Comparison of ENCODE assay signal across 1 cellular context in the genomic region with DNA sequence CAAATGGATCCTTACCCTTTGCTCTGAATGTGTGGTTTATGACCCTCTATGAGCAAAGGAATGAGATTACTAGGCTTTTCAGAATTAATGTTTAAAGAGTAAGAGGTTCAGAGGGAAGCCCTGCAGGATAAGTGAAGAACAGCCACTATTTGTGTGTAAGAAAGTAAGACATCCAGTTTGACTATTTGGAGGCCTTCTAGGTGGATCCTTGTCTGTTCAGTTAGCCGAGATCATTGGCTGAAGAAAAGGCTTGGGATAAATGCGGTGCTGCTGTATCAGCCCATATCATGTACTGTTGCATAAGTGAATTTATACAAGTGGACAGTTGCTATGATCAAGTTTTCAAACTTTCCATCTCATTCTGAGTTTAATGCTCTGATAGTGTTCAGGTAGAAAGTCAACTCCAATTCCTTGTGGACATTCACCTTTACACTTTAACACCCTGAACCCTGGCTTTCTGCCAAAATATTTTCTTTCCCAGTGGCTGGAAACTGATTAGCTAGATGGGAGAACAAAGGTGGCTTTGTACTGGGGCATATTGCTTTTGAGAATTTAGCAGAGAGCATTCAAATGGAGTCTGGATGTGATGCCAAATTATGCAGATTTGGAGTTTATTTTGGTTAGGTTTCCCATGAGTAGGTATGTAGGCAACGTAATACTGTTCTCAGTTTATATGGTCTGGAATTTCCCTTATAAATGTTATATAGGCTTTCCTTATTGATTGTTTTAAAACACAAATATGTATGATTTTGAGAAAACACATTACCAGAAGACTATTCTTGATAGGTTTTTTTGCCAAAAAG.
TF ChIP-seq lines count a peak whose summit lies in the region.

No MANE protein-coding gene starts in this region.

TF ChIP-seq in HepG2, 621 proteins besides CTCF, POLR2A, EP300 and RAD21 (continued from another document and continues in another):
- TF ChIP-seq, protein P1, sequence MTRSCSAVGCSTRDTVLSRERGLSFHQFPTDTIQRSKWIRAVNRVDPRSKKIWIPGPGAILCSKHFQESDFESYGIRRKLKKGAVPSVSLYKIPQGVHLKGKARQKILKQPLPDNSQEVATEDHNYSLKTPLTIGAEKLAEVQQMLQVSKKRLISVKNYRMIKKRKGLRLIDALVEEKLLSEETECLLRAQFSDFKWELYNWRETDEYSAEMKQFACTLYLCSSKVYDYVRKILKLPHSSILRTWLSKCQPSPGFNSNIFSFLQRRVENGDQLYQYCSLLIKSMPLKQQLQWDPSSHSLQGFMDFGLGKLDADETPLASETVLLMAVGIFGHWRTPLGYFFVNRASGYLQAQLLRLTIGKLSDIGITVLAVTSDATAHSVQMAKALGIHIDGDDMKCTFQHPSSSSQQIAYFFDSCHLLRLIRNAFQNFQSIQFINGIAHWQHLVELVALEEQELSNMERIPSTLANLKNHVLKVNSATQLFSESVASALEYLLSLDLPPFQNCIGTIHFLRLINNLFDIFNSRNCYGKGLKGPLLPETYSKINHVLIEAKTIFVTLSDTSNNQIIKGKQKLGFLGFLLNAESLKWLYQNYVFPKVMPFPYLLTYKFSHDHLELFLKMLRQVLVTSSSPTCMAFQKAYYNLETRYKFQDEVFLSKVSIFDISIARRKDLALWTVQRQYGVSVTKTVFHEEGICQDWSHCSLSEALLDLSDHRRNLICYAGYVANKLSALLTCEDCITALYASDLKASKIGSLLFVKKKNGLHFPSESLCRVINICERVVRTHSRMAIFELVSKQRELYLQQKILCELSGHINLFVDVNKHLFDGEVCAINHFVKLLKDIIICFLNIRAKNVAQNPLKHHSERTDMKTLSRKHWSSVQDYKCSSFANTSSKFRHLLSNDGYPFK (CRISPR knock-in tag; IDR thresholded peaks at IDR 0.05; ENCODE audit: borderline replicate concordance), result no peak
- TF ChIP-seq, protein P2, sequence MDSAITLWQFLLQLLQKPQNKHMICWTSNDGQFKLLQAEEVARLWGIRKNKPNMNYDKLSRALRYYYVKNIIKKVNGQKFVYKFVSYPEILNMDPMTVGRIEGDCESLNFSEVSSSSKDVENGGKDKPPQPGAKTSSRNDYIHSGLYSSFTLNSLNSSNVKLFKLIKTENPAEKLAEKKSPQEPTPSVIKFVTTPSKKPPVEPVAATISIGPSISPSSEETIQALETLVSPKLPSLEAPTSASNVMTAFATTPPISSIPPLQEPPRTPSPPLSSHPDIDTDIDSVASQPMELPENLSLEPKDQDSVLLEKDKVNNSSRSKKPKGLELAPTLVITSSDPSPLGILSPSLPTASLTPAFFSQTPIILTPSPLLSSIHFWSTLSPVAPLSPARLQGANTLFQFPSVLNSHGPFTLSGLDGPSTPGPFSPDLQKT (CRISPR knock-in tag; IDR thresholded peaks at IDR 0.05; ENCODE audit: borderline replicate concordance), result no peak
- TF ChIP-seq KMT2A (CRISPR knock-in tag; IDR thresholded peaks at IDR 0.05), result peak; percentile 34; the same call in 1 of the 2 replicates
- peak; percentile 88 for TF ChIP-seq ASH2L (IDR thresholded peaks at IDR 0.05; ENCODE audit: insufficient read length, low read depth, low read length)
- TF ChIP-seq SOX6 (IDR thresholded peaks at IDR 0.05), result no peak
- peak; percentile 92 for TF ChIP-seq SOX6 (CRISPR knock-in tag; IDR thresholded peaks at IDR 0.05)
- TF ChIP-seq, protein P3, sequence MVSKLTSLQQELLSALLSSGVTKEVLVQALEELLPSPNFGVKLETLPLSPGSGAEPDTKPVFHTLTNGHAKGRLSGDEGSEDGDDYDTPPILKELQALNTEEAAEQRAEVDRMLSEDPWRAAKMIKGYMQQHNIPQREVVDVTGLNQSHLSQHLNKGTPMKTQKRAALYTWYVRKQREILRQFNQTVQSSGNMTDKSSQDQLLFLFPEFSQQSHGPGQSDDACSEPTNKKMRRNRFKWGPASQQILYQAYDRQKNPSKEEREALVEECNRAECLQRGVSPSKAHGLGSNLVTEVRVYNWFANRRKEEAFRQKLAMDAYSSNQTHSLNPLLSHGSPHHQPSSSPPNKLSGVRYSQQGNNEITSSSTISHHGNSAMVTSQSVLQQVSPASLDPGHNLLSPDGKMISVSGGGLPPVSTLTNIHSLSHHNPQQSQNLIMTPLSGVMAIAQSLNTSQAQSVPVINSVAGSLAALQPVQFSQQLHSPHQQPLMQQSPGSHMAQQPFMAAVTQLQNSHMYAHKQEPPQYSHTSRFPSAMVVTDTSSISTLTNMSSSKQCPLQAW (CRISPR knock-in tag; IDR thresholded peaks at IDR 0.05), result peak; percentile 85
- peak; percentile 52 for TF ChIP-seq ELF3 (CRISPR knock-in tag; IDR thresholded peaks at IDR 0.05)
- TF ChIP-seq SNAPC2 (CRISPR knock-in tag; IDR thresholded peaks at IDR 0.05), result 0 out of 2 replicates have a peak, but pooled peaks have one; percentile 31
- TF ChIP-seq, protein P4, sequence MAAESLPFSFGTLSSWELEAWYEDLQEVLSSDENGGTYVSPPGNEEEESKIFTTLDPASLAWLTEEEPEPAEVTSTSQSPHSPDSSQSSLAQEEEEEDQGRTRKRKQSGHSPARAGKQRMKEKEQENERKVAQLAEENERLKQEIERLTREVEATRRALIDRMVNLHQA (CRISPR knock-in tag; IDR thresholded peaks at IDR 0.05), result no peak
- 0 out of 2 replicates have a peak, but pooled peaks have one; percentile 21 for TF ChIP-seq ARNT2 (CRISPR knock-in tag; IDR thresholded peaks at IDR 0.05; ENCODE audit: low read depth)
- peak in 1 of 2 experiments; percentile 69; a peak in 1 of 4 replicates for TF ChIP-seq HMGXB4 (CRISPR knock-in tag; IDR thresholded peaks at IDR 0.05; ENCODE audit: borderline replicate concordance in 1 of 2, low read depth in 1 of 2)
- TF ChIP-seq TEF (CRISPR knock-in tag; IDR thresholded peaks at IDR 0.05), result peak; percentile 89
- TF ChIP-seq ZNF44 (CRISPR knock-in tag; IDR thresholded peaks at IDR 0.05), result no peak
- no peak for TF ChIP-seq MXD4 (CRISPR knock-in tag; IDR thresholded peaks at IDR 0.05)
- TF ChIP-seq FOXJ3 (CRISPR knock-in tag; IDR thresholded peaks at IDR 0.05; ENCODE audit: borderline replicate concordance), result peak; percentile 72; the same call in 1 of the 2 replicates
- TF ChIP-seq NR2F2 (IDR thresholded peaks at IDR 0.05; ENCODE audit: borderline replicate concordance, low read depth), result peak; percentile 89
- no peak; the same call in 1 of the 2 replicates for TF ChIP-seq ZBTB7B (CRISPR knock-in tag; IDR thresholded peaks at IDR 0.05)
- no peak for TF ChIP-seq FOXP1 (IDR thresholded peaks at IDR 0.05)
- peak; percentile 67; the same call in 1 of the 2 replicates for TF ChIP-seq FOXP1 (CRISPR knock-in tag; IDR thresholded peaks at IDR 0.05)
- TF ChIP-seq DPF2 (CRISPR knock-in tag; IDR thresholded peaks at IDR 0.05; ENCODE audit: borderline replicate concordance, low read depth), result peak; percentile 85; the same call in 1 of the 2 replicates
- TF ChIP-seq ZFX (CRISPR knock-in tag; IDR thresholded peaks at IDR 0.05; ENCODE audit: low read depth), result 0 out of 2 replicates have a peak, but pooled peaks have one; percentile 25
- TF ChIP-seq HNF4G (IDR thresholded peaks at IDR 0.05; ENCODE audit: borderline replicate concordance, low read depth, low read length), result peak; percentile 100
- peak; percentile 99 for TF ChIP-seq HNF4G (CRISPR knock-in tag; IDR thresholded peaks at IDR 0.05; ENCODE audit: borderline replicate concordance, low read depth)
- TF ChIP-seq, protein P5, sequence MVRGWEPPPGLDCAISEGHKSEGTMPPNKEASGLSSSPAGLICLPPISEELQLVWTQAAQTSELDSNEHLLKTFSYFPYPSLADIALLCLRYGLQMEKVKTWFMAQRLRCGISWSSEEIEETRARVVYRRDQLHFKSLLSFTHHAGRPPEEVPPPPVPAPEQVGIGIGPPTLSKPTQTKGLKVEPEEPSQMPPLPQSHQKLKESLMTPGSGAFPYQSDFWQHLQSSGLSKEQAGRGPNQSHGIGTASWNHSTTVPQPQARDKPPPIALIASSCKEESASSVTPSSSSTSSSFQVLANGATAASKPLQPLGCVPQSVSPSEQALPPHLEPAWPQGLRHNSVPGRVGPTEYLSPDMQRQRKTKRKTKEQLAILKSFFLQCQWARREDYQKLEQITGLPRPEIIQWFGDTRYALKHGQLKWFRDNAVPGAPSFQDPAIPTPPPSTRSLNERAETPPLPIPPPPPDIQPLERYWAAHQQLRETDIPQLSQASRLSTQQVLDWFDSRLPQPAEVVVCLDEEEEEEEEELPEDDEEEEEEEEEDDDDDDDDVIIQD (CRISPR knock-in tag; IDR thresholded peaks at IDR 0.05; ENCODE audit: low read depth), result peak; percentile 89
- no peak for TF ChIP-seq CENPT (CRISPR knock-in tag; IDR thresholded peaks at IDR 0.05; ENCODE audit: low read depth)
- TF ChIP-seq THRA (CRISPR knock-in tag; IDR thresholded peaks at IDR 0.05; ENCODE audit: borderline replicate concordance), result peak; percentile 48; the same call in 1 of the 2 replicates
- no peak for TF ChIP-seq ZNF720 (CRISPR knock-in tag; IDR thresholded peaks at IDR 0.05)
- peak; percentile 89 for TF ChIP-seq NCOA2 (CRISPR knock-in tag; IDR thresholded peaks at IDR 0.05)
- peak; percentile 65; the same call in 1 of the 2 replicates for TF ChIP-seq ZNF792 (CRISPR knock-in tag; IDR thresholded peaks at IDR 0.05)
- peak; percentile 93 for TF ChIP-seq ZMYM2 (CRISPR knock-in tag; IDR thresholded peaks at IDR 0.05)
- TF ChIP-seq ZNF441 (CRISPR knock-in tag; IDR thresholded peaks at IDR 0.05; ENCODE audit: borderline replicate concordance), result 0 out of 2 replicates have a peak, but pooled peaks have one; percentile 58
- TF ChIP-seq POLR2AphosphoS2 (IDR thresholded peaks at IDR 0.05; ENCODE audit: low read depth, low read length), result peak; percentile 74; the same call in 1 of the 2 replicates
- TF ChIP-seq, protein P6, sequence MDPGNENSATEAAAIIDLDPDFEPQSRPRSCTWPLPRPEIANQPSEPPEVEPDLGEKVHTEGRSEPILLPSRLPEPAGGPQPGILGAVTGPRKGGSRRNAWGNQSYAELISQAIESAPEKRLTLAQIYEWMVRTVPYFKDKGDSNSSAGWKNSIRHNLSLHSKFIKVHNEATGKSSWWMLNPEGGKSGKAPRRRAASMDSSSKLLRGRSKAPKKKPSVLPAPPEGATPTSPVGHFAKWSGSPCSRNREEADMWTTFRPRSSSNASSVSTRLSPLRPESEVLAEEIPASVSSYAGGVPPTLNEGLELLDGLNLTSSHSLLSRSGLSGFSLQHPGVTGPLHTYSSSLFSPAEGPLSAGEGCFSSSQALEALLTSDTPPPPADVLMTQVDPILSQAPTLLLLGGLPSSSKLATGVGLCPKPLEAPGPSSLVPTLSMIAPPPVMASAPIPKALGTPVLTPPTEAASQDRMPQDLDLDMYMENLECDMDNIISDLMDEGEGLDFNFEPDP (CRISPR knock-in tag; conservative IDR thresholded peaks at IDR 0.05), result no peak
- no peak for TF ChIP-seq PLRG1 (conservative IDR thresholded peaks at IDR 0.05)
- peak; percentile 95 for TF ChIP-seq ZEB1 (IDR thresholded peaks at IDR 0.05; ENCODE audit: insufficient replicate concordance, low read depth)
- TF ChIP-seq IKZF4 (CRISPR knock-in tag; IDR thresholded peaks at IDR 0.05; ENCODE audit: borderline replicate concordance, low read depth, not compliant biosample characterization), result no peak
- TF ChIP-seq HDAC1 (CRISPR knock-in tag; IDR thresholded peaks at IDR 0.05), result peak; percentile 85
- peak; percentile 72; the same call in 1 of the 2 replicates for TF ChIP-seq ZNF414 (CRISPR knock-in tag; IDR thresholded peaks at IDR 0.05)
